In genomic region chr11:86278226-86278625, GRCh38 we compare ENCODE assay signal across 20 cellular contexts.
"Had no signal": no experiment of that assay in that cellular context is flagged by ENCODE, and none has a peak within 500 bp of the region (broad histone marks: within the 10 kb centered on the region; RNA-seq: fewer than 3 reads in every experiment).

No MANE protein-coding gene starts in this region.

- H3K27me3 Mint-ChIP-seq: naive B cell; progenitor cell of endocrine pancreas; stimulated activated memory B cell treated with anti-CD40 and anti-IgM and Interleukin-4, amounts not matched to agents 10 μg/mL and 1 μg/mL and 100 μg/mL, for 72 hours; stimulated activated naive CD8-positive, alpha-beta T cell treated with anti-CD3 and anti-CD28 coated beads, Interleukin-15, Interleukin-2, amounts not matched to agents 100 ng/mL and 50 ng/mL, for 24 hours had no signal

- H3K4me1 Mint-ChIP-seq: nephron had no signal

- ATAC-seq: left cardiac atrium; left ventricle myocardium superior; pancreas; right cardiac atrium; stimulated activated memory B cell treated with anti-CD40 and anti-IgM and Interleukin-4, amounts not matched to agents 10 μg/mL and 1 μg/mL and 100 μg/mL, for 72 hours had no signal

- H3K4me3 ChIP-seq: esophagus muscularis mucosa, lung, pancreas, tibial nerve had no signal

- H3K27ac Mint-ChIP-seq: immature natural killer cell; nephron; progenitor cell of endocrine pancreas; stimulated activated memory B cell treated with anti-CD40 and anti-IgM and Interleukin-4, amounts not matched to agents 10 μg/mL and 1 μg/mL and 100 μg/mL, for 72 hours; stimulated activated naive CD8-positive, alpha-beta T cell treated with anti-CD3 and anti-CD28 coated beads, Interleukin-15, Interleukin-2, amounts not matched to agents 100 ng/mL and 50 ng/mL, for 24 hours had no signal

- H3K4me3 Mint-ChIP-seq: immature natural killer cell; naive B cell; nephron; stimulated activated memory B cell treated with anti-CD40 and anti-IgM and Interleukin-4, amounts not matched to agents 10 μg/mL and 1 μg/mL and 100 μg/mL, for 72 hours; stimulated activated naive CD8-positive, alpha-beta T cell treated with anti-CD3 and anti-CD28 coated beads, Interleukin-15, Interleukin-2, amounts not matched to agents 100 ng/mL and 50 ng/mL, for 24 hours had no signal

- DNase-seq: effector memory CD4-positive, alpha-beta T cell; foreskin fibroblast; immature natural killer cell; kidney; left cardiac atrium; left ventricle myocardium superior; mesendoderm; naive B cell; occipital lobe; pancreas; right cardiac atrium; stimulated activated CD4-positive, alpha-beta T cell treated with anti-CD3 and anti-CD28 coated beads, Interleukin-4, amount 100 ng/mL, for 24 hours had no signal

- H3K4me1 ChIP-seq: esophagus muscularis mucosa, tibial nerve had no signal

- H3K9me3 ChIP-seq: esophagus muscularis mucosa, pancreas, tibial nerve had no signal

- FAIRE-seq: kidney, pancreas had no signal

- H3K27me3 ChIP-seq: esophagus muscularis mucosa, pancreas, tibial nerve had no signal

- H3K9me3 Mint-ChIP-seq: immature natural killer cell; nephron; stimulated activated naive CD8-positive, alpha-beta T cell treated with anti-CD3 and anti-CD28 coated beads, Interleukin-15, Interleukin-2, amounts not matched to agents 100 ng/mL and 50 ng/mL, for 24 hours had no signal

- H3K27ac ChIP-seq: epithelial cell of prostate, esophagus muscularis mucosa, pancreas, tibial nerve had no signal
